In the genomic region with DNA sequence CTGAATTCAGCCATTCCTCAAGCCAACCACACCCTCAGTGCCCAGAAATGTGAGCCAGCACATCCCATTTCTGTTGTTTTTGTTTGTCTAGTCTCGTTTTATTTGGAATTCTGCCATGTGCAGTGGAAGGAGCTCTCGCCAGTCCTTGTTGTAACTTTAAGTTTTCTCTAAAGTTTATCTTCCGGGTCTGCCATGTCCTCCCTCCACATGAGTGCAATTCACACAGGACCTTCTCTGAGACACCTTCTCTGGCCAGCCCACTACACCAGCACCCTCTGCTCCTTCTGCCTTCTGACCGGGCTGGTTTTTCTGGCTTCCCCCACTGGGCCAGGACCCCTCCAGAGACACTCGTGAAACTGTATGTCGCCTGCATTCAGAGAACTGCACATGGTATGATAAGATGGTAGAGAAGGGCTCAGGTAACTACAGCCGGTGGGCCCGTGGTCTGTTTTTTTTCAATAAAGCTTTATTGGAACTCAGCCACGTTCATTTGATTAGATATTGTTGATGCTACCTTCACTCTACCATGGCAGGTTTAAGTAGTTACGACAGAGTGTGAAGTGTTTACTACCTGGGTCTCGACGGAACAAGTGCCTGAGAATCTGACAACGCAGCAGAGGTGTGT, we compare ENCODE assay signal across 10 cellular contexts.
"Had no signal": no experiment of that assay in that cellular context is flagged by ENCODE, and none has a peak within 500 bp of the region (broad histone marks: within the 10 kb centered on the region; RNA-seq: fewer than 3 reads in every experiment).

No MANE protein-coding gene starts in this region.

- H3K4me3 ChIP-seq: ascending aorta, psoas muscle had no signal

- DNase-seq: activated gamma-delta T cell treated with Interleukin-2 at 50 U/mL for 16 hours; activated T-cell treated with anti-CD3 and anti-CD28 coated beads, Interleukin-2, amount 50 U/mL, for 24 hours; hippocampal formation; nephron progenitor cell; psoas muscle; stimulated activated CD4-positive, alpha-beta T cell treated with anti-CD3 and anti-CD28 coated beads, Interleukin-4, amount 100 ng/mL, for 4 hours; SW 1271 had no signal

- H3K9me3 ChIP-seq: ascending aorta, psoas muscle had no signal

- H3K4me3 Mint-ChIP-seq: activated T-cell treated with anti-CD3 and anti-CD28 coated beads, Interleukin-2, amount 50 U/mL, for 24 hours; nephron progenitor cell; type B pancreatic cell had no signal

- H3K27me3 ChIP-seq: ascending aorta had no signal

- H3K4me1 ChIP-seq: ascending aorta, psoas muscle had no signal

- H3K36me3 Mint-ChIP-seq: type B pancreatic cell had no signal

- H3K27ac ChIP-seq: ascending aorta, psoas muscle had no signal

- H3K9me3 Mint-ChIP-seq: activated T-cell treated with anti-CD3 and anti-CD28 coated beads, Interleukin-2, amount 50 U/mL, for 24 hours had no signal

- ATAC-seq: activated CD4-positive, CD25-positive, alpha-beta regulatory T cell treated with anti-CD3 and anti-CD28 coated beads, Interleukin-2, amount 50 U/mL, for 24 hours; psoas muscle had no signal

- H3K36me3 ChIP-seq: ascending aorta had no signal

- H3K4me1 Mint-ChIP-seq: nephron progenitor cell had no signal

- H3K27ac Mint-ChIP-seq: activated T-cell treated with anti-CD3 and anti-CD28 coated beads, Interleukin-2, amount 50 U/mL, for 24 hours; nephron progenitor cell; type B pancreatic cell had no signal
